ENCODE assay signal across 23 cellular contexts in genomic region chr20:61881861-61882260, GRCh38.
"Had no signal": no experiment of that assay in that cellular context is flagged by ENCODE, and none has a peak within 500 bp of the region (broad histone marks: within the 10 kb centered on the region; RNA-seq: fewer than 3 reads in every experiment).

No MANE protein-coding gene starts in this region.

- H3K27me3 ChIP-seq: colonic mucosa had no signal

- ATAC-seq: effector memory CD8-positive, alpha-beta T cell; esophagus mucosa; gastrocnemius medialis; heart right ventricle; left colon; left lobe of liver; lower lobe of right lung; mucosa of descending colon had no signal

- H3K36me3 ChIP-seq: colonic mucosa, esophagus squamous epithelium, gastrocnemius medialis, heart right ventricle, left ventricle myocardium inferior, lower lobe of right lung had no signal

- H3K27ac ChIP-seq: colonic mucosa, epithelial cell of prostate, esophagus squamous epithelium, gastrocnemius medialis, heart right ventricle, left ventricle myocardium inferior, lower lobe of right lung had no signal

- H3K9me3 ChIP-seq: colonic mucosa, esophagus squamous epithelium, gastrocnemius medialis, heart right ventricle, left ventricle myocardium inferior, lower lobe of right lung, mucosa of descending colon had no signal

- H3K4me1 ChIP-seq: colonic mucosa, esophagus squamous epithelium, gastrocnemius medialis, heart right ventricle, left ventricle myocardium inferior, lower lobe of right lung had no signal

- DNase-seq: colonic mucosa; cortex of kidney; effector CD8-positive, alpha-beta T cell; effector memory CD8-positive, alpha-beta T cell; endodermal cell; erythroblast; esophagus squamous epithelium; foreskin fibroblast; foreskin melanocyte; gastrocnemius medialis; glutamatergic neuron; head of caudate nucleus; hippocampal formation; left colon; left ventricle myocardium inferior; lower lobe of right lung; mesenchymal stem cell; naive B cell had no signal

- H3K4me3 ChIP-seq: colonic mucosa, esophagus squamous epithelium, gastrocnemius medialis, heart right ventricle, left ventricle myocardium inferior, lower lobe of right lung, mucosa of descending colon had no signal
